ENCODE assay signal across 9 cellular contexts in genomic region chr18:46155652-46156051, GRCh38. TPM values are rescaled to one million over a fixed set of nuclear protein-coding genes. Genes with fewer than 3 reads are reported as not detected.
DNase-seq lines count a peak whose midpoint lies in the region; ATAC-seq, FAIRE-seq and TF ChIP-seq lines count a peak whose summit lies in the region.
"Had no signal": no experiment of that assay in that cellular context is flagged by ENCODE, and none has a peak within 500 bp of the region (broad histone marks: within the 10 kb centered on the region; RNA-seq: fewer than 3 reads in every experiment).

No MANE protein-coding gene starts in this region.

- peak overlapping the region; percentile 40 for H3K9ac ChIP-seq in DND-41 (ENCODE audit: low read depth, low read length)

- H3K27ac ChIP-seq in DND-41 (ENCODE audit: low read length): peak overlapping the region; percentile 89

- H3K4me3 ChIP-seq in DND-41 (ENCODE audit: low read depth in 1 of 2, low read length in 2 of 2) (no peak overlapping the region), bronchial epithelial cell (ENCODE audit: low read depth, low read length) (no peak overlapping the region), skeletal muscle cell (ENCODE audit: low read depth, low read length) (no peak overlapping the region)

- no peaks in the 10 kb centered on the region for H3K36me3 ChIP-seq in DND-41 (ENCODE audit: insufficient read depth, low read length)
- no peaks in the 10 kb centered on the region for H3K36me3 ChIP-seq in bronchial epithelial cell (ENCODE audit: control insufficient read depth, insufficient read depth, low read length)

- H3K79me2 ChIP-seq in DND-41 (ENCODE audit: insufficient read depth, low read length): no peaks in the 10 kb centered on the region

- H3K4me2 ChIP-seq in DND-41 (ENCODE audit: insufficient read depth, low read length): peak overlapping the region; percentile 50

- peaks cover 57% of the 10 kb centered on the region for H3K4me1 Mint-ChIP-seq in nephron progenitor cell

- H3K27me3 ChIP-seq in DND-41 (ENCODE audit: insufficient read depth, low read length, poor library complexity) (no peaks in the 10 kb centered on the region), bronchial epithelial cell (ENCODE audit: control insufficient read depth, insufficient read depth, low read length) (no peaks in the 10 kb centered on the region)

- H3K27ac Mint-ChIP-seq in nephron progenitor cell: no peak overlapping the region

- no peak overlapping the region for H3K4me3 Mint-ChIP-seq in nephron progenitor cell

- peak overlapping the region; percentile 58; the same call in 1 of the 2 replicates for H2AFZ ChIP-seq in DND-41 (ENCODE audit: low read depth, low read length)

- no peaks in the 10 kb centered on the region for H4K20me1 ChIP-seq in DND-41 (ENCODE audit: insufficient read depth, low read length)

- H3K36me3 Mint-ChIP-seq in nephron progenitor cell (ENCODE audit: low read depth): peaks cover 17% of the 10 kb centered on the region

- no peaks in the 10 kb centered on the region for H3K9me3 ChIP-seq in DND-41 (ENCODE audit: insufficient read depth, low read length, severe bottlenecking)

- DNase-seq in DND-41 (peak; percentile 86), SW 1271 (lab: John Stamatoyannopoulos, UW) (peak; percentile 41 to 74), bronchial epithelial cell (ENCODE audit: low read depth) (peak; percentile 93), skeletal muscle cell (ENCODE audit: low read depth) (peak; percentile 45), MV-4-11 (lab: John Stamatoyannopoulos, UW) (no peak), nephron progenitor cell (no peak), NOMO-1 (lab: John Stamatoyannopoulos, UW; ENCODE audit: unreplicated experiment in 2 of 2) (no peak)
- DNase-seq: NCI-H524 had no signal

- no peak for TF ChIP-seq CTCF in DND-41 (IDR thresholded peaks at IDR 0.05; ENCODE audit: borderline replicate concordance, extremely low read depth, low read length, poor library complexity, severe bottlenecking)
- TF ChIP-seq CTCF in bronchial epithelial cell (IDR thresholded peaks at IDR 0.05; ENCODE audit: insufficient read depth, low read length, severe bottlenecking): no peak
- no peak for TF ChIP-seq CTCF in nephron progenitor cell (IDR thresholded peaks at IDR 0.05)

- peaks cover 60% of the 10 kb centered on the region for H3K4me1 ChIP-seq in DND-41 (ENCODE audit: insufficient read depth, low read length)

- H3K9me3 Mint-ChIP-seq in nephron progenitor cell: no peaks in the 10 kb centered on the region

- peaks cover 2% of the 10 kb centered on the region for H3K27me3 Mint-ChIP-seq in nephron progenitor cell (ENCODE audit: low read depth, poor library complexity)

- peak; percentile 58 for FAIRE-seq in bronchial epithelial cell (lab: Jason Lieb, UNC)

- ATAC-seq in DND-41 (ENCODE audit: insufficient read depth, low read depth) (peak; percentile 92), GM19455 (IDR thresholded peaks at IDR 0.05; ENCODE audit: unreplicated experiment) (no peak)

RNA-seq across cellular contexts. Expression of gene HAUS1, which starts 51.5 kb away (rescaled TPM):
- total RNA-seq in bronchial epithelial cell: 12.7 and 18.7 TPM in 2 replicates

RNA-seq across cellular contexts. Expression of gene ATP5F1A, which starts 57.6 kb away (rescaled TPM):
- total RNA-seq in bronchial epithelial cell: 506 and 666 TPM in 2 replicates

Comparison
In these comparisons a context has a peak if more than half of its experiments do, and no peak if none do; other contexts are left out.
1. DNase-seq: peak in DND-41 (single experiment), SW 1271 (2 of 2), bronchial epithelial cell (single experiment) and skeletal muscle cell (single experiment); none in MV-4-11 (single experiment), nephron progenitor cell (single experiment) and NOMO-1 (0 of 2).